ENCODE assay signal across 9 cellular contexts in genomic region chr22:19691721-19692341, GRCh38. TPM values are rescaled to one million over a fixed set of nuclear protein-coding genes. Genes with fewer than 3 reads are reported as not detected.
DNase-seq lines count a peak whose midpoint lies in the region; ATAC-seq, FAIRE-seq and TF ChIP-seq lines count a peak whose summit lies in the region.
"Had no signal": no experiment of that assay in that cellular context is flagged by ENCODE, and none has a peak within 500 bp of the region (broad histone marks: within the 10 kb centered on the region; RNA-seq: fewer than 3 reads in every experiment).

No MANE protein-coding gene starts in this region.

- peak overlapping the region; percentile 36 for H2BK15ac ChIP-seq in H1 (ENCODE audit: low read length)

- ATAC-seq in Right ventricle myocardium inferior (peak; percentile 59), HG03196 (IDR thresholded peaks at IDR 0.05; ENCODE audit: unreplicated experiment) (no peak), HG03521 (IDR thresholded peaks at IDR 0.05; ENCODE audit: unreplicated experiment) (no peak)
- ATAC-seq in stimulated activated effector memory CD8-positive, alpha-beta T cell treated with anti-CD3 and anti-CD28 coated beads, Interleukin-12 subunit alpha, Interleukin-12 subunit beta, amount 100 ng/mL, for 72 hours: no peak

- no peak overlapping the region for H3K27ac Mint-ChIP-seq in stimulated activated effector memory CD8-positive, alpha-beta T cell treated with anti-CD3 and anti-CD28 coated beads, Interleukin-12 subunit alpha, Interleukin-12 subunit beta, amount 100 ng/mL, for 72 hours

- intact Hi-C loops in Right ventricle myocardium inferior (cut with DNase I): no loop called here
- intact Hi-C loops in cardiac septum (cut with DNase I): no loop called here

- POLR2A ChIA-PET in H1 (lab: Charles Lee; ENCODE audit: partially characterized antibody): interaction anchor here (0.6 to 1.3 kb wide), 5 partner anchors 12 to 133 kb away, joined by 3 to 5 read pairs (median 4); no protein-coding TSS in a partner anchor

- 62% methylated on average over 19 of the region's 19 CpGs; no CpG with 5 or more reads in 1 of the 2 experiments for WGBS in H1 (ENCODE audit: extremely low coverage in 1 of 2, insufficient coverage in 1 of 2, insufficient read length in 1 of 2, insufficient replicate concordance in 2 of 2, low coverage in 1 of 2, low lambda C conversion rate in 2 of 2, missing lambda C conversion rate in 1 of 2), 2 experiments
- WGBS in mesodermal cell (ENCODE audit: insufficient coverage in 2 of 2), 2 experiments: 9 to 35% methylated on average over 12 of the region's 19 CpGs

- H2AK5ac ChIP-seq in H1 (ENCODE audit: low read depth, low read length): no peak overlapping the region

- peak overlapping the region in 1 of 2 experiments; percentile 25; a peak in 1 of 4 replicates for H3K4me2 ChIP-seq in H1 (ENCODE audit: insufficient read depth in 1 of 2, low read depth in 2 of 2, low read length in 2 of 2)

- peak overlapping the region; percentile 13; the same call in 1 of the 2 replicates for H2BK20ac ChIP-seq in H1 (ENCODE audit: low read length)

- CTCF ChIA-PET in H1 (lab: Charles Lee; ENCODE audit: partially characterized antibody): interaction anchor here (0.5 to 6.5 kb wide), 5 partner anchors 9 to 62 kb away, joined by 3 to 76 read pairs (median 6); no protein-coding TSS in a partner anchor

- no peaks in the 10 kb centered on the region for H3K79me1 ChIP-seq in H1 (ENCODE audit: low read depth, low read length)

- TF ChIP-seq POLR2A in H1 (IDR thresholded peaks at IDR 0.05; ENCODE audit: control extremely low read depth in 1 of 2, low read depth in 2 of 2, low read length in 2 of 2): no peak

- no peak overlapping the region for H2BK5ac ChIP-seq in H1 (ENCODE audit: low read depth, low read length)

- no peak overlapping the region for H3K4ac ChIP-seq in H1 (replicated peaks; ENCODE audit: insufficient read length, low read depth, low read length)

- H3K36me3 ChIP-seq in H1 (ENCODE audit: control insufficient read depth in 2 of 4, insufficient read depth in 4 of 4, low read length in 3 of 4): no peaks in the 10 kb centered on the region
- H3K36me3 ChIP-seq in mesodermal cell (ENCODE audit: control insufficient read depth, insufficient read depth, low read length): no peaks in the 10 kb centered on the region

- peak overlapping the region; percentile 91 for H2AFZ ChIP-seq in H1 (ENCODE audit: low read length)

- H3K27ac ChIP-seq in H1 (ENCODE audit: low read depth, low read length) (no peak overlapping the region), mesodermal cell (ENCODE audit: low read depth, low read length, severe bottlenecking) (peak overlapping the region; percentile 84)

- H3K4me1 Mint-ChIP-seq in stimulated activated effector memory CD8-positive, alpha-beta T cell treated with anti-CD3 and anti-CD28 coated beads, Interleukin-12 subunit alpha, Interleukin-12 subunit beta, amount 100 ng/mL, for 72 hours: no peaks in the 10 kb centered on the region

- no peak overlapping the region for H4K5ac ChIP-seq in H1 (ENCODE audit: insufficient read length, low read depth, low read length)

- peak overlapping the region; percentile 70 for H2BK12ac ChIP-seq in H1 (ENCODE audit: low read depth, low read length)

- H3K27me3 ChIP-seq in H1 (replicated peaks in 1 of 4; ENCODE audit: control insufficient read depth in 3 of 4, extremely low read depth in 1 of 4, insufficient read depth in 3 of 4, low read length in 3 of 4): no peaks in the 10 kb centered on the region

- H3K4me1 ChIP-seq in H1 (replicated peaks in 1 of 4; ENCODE audit: control insufficient read depth in 3 of 4, insufficient read depth in 4 of 4, low read length in 3 of 4) (peaks cover 0 to 11% (median 5%) of the 10 kb centered on the region in 4 experiments; a peak in 6 of 7 replicates), mesodermal cell (ENCODE audit: control insufficient read depth, insufficient read depth, low read length, poor library complexity, severe bottlenecking) (peaks cover 11% of the 10 kb centered on the region)

- no peaks in the 10 kb centered on the region for H3K9me3 Mint-ChIP-seq in stimulated activated effector memory CD8-positive, alpha-beta T cell treated with anti-CD3 and anti-CD28 coated beads, Interleukin-12 subunit alpha, Interleukin-12 subunit beta, amount 100 ng/mL, for 72 hours

- H4K8ac ChIP-seq in H1 (ENCODE audit: extremely low read depth, insufficient read depth, low read length): no peak overlapping the region; the same call in 1 of the 2 replicates

- no peak for FAIRE-seq in H1 (lab: Jason Lieb, UNC)

- no peak overlapping the region for H3K14ac ChIP-seq in H1 (ENCODE audit: insufficient read length)

- H3K9me3 ChIP-seq in H1 (ENCODE audit: insufficient read depth in 2 of 2, low read depth in 1 of 2, low read length in 1 of 2) (no peaks in the 10 kb centered on the region), mesodermal cell (ENCODE audit: control insufficient read depth, low read length) (no peaks in the 10 kb centered on the region)

- TF ChIP-seq CTCF in H1 (IDR thresholded peaks at IDR 0.05; ENCODE audit: control extremely low read depth in 1 of 3, insufficient read depth in 1 of 3, low read depth in 1 of 3, low read length in 3 of 3): no peak

- TF ChIP-seq EP300 in H1 (IDR thresholded peaks at IDR 0.05; ENCODE audit: borderline replicate concordance in 1 of 2, low read depth in 2 of 2, low read length in 2 of 2): no peak

- H3K18ac ChIP-seq in H1 (ENCODE audit: extremely low read depth, low read length): peak overlapping the region; percentile 63; the same call in 1 of the 2 replicates

- H3K4me3 ChIP-seq in H1 (ENCODE audit: extremely low read depth in 1 of 4, insufficient read depth in 2 of 4, low read depth in 3 of 4, low read length in 4 of 4) (no peak overlapping the region), mesodermal cell (ENCODE audit: extremely low read depth, insufficient read depth, low read length, poor library complexity, severe bottlenecking) (peak overlapping the region; percentile 1)

- no peak overlapping the region for H3K56ac ChIP-seq in H1 (replicated peaks; ENCODE audit: insufficient read length, low read depth, low read length)

- H3K23ac ChIP-seq in H1 (ENCODE audit: insufficient read length): no peak overlapping the region

- no peak overlapping the region for H2BK120ac ChIP-seq in H1 (replicated peaks; ENCODE audit: low read depth, low read length)

- no peak overlapping the region for H3K4me3 Mint-ChIP-seq in stimulated activated effector memory CD8-positive, alpha-beta T cell treated with anti-CD3 and anti-CD28 coated beads, Interleukin-12 subunit alpha, Interleukin-12 subunit beta, amount 100 ng/mL, for 72 hours

- H3K79me2 ChIP-seq in H1 (ENCODE audit: control insufficient read depth in 1 of 2, insufficient read depth in 2 of 2, low read length in 2 of 2): no peaks in the 10 kb centered on the region

- DNase-seq in Right ventricle myocardium inferior (ENCODE audit: missing footprints) (no peak), cardiac septum (ENCODE audit: low spot score) (no peak), H1 (ENCODE audit: low read depth in 1 of 2, low spot score in 2 of 2) (no peak), superior temporal gyrus (ENCODE audit: extremely low spot score) (no peak)
- DNase-seq in stimulated activated effector memory CD8-positive, alpha-beta T cell treated with anti-CD3 and anti-CD28 coated beads, Interleukin-12 subunit alpha, Interleukin-12 subunit beta, amount 100 ng/mL, for 72 hours (ENCODE audit: low spot score in 2 of 2): no peak
- DNase-seq: activated CD8-positive, alpha-beta memory T cell treated with anti-CD3 and anti-CD28 coated beads, Interleukin-2, amount 50 U/mL, for 4 hours had no signal

- no peaks in the 10 kb centered on the region for H3K36me3 Mint-ChIP-seq in stimulated activated effector memory CD8-positive, alpha-beta T cell treated with anti-CD3 and anti-CD28 coated beads, Interleukin-12 subunit alpha, Interleukin-12 subunit beta, amount 100 ng/mL, for 72 hours

- no peaks in the 10 kb centered on the region for H3K23me2 ChIP-seq in H1 (ENCODE audit: low read depth, low read length)

- no peaks in the 10 kb centered on the region for H4K20me1 ChIP-seq in H1 (replicated peaks in 1 of 2; ENCODE audit: control insufficient read depth in 1 of 2, insufficient read depth in 2 of 2, low read length in 2 of 2)

- H4K91ac ChIP-seq in H1 (replicated peaks; ENCODE audit: insufficient read length, low read length): peak overlapping the region; percentile 79

- no peak for TF ChIP-seq RAD21 in H1 (IDR thresholded peaks at IDR 0.05 in 1 of 2, conservative IDR thresholded peaks at IDR 0.05 in 1 of 2; ENCODE audit: low read depth in 2 of 2, low read length in 2 of 2)

- 0 out of 7 replicates have a peak overlapping the region, but pooled peaks of 1 of the 4 experiments have one; percentile 8 for H3K9ac ChIP-seq in H1 (replicated peaks in 1 of 4; ENCODE audit: extremely low read depth in 1 of 4, low read depth in 3 of 4, low read length in 3 of 4)

TF ChIP-seq in H1, 55 proteins besides CTCF, POLR2A, EP300 and RAD21 (continues in another document):
- TF ChIP-seq TCF12 (IDR thresholded peaks at IDR 0.05; ENCODE audit: low read depth, low read length): no peak

RNA-seq across cellular contexts. Expression of gene SEPTIN5, which starts 22.5 kb away (rescaled TPM):
- total RNA-seq in Right ventricle myocardium inferior: 120 TPM
- total RNA-seq in cardiac septum: 191 TPM
- 7.8 and 8.6 TPM in 2 replicates for total RNA-seq in H1 (2021; fragmentation: NEBNext Ultra II Directional; extraction: Animal tissue kit (Norgen Biotek cat#: 25700))
- 6.0 and 9.1 TPM in 2 replicates for polyA plus RNA-seq in H1 (2011; rRNA removed)
- polyA plus RNA-seq in H1 (2011; cell fraction: cytosol; rRNA removed): 6.7 TPM
- polyA plus RNA-seq in H1 (2011; cell fraction: nucleus; rRNA removed): 18.5 TPM
- polyA plus RNA-seq in H1 (2012, experiment 1 of 2): 5.8 to 13.4 TPM (median 10.9 TPM) in 4 replicates
- 8.4 TPM for polyA plus RNA-seq in H1 (2012, experiment 2 of 2)
- 9.7 TPM for polyA plus RNA-seq in H1 (2013, experiment 1 of 2)
- 9.0 TPM for polyA plus RNA-seq in H1 (2013, experiment 2 of 2)
- 7.3 and 8.0 TPM in 2 replicates for polyA minus RNA-seq in H1 (2011; rRNA and poly(A)+ RNA removed)
- 2.3 TPM for polyA minus RNA-seq in H1 (2011; cell fraction: cytosol; rRNA and poly(A)+ RNA removed)
- 8.8 TPM for polyA minus RNA-seq in H1 (2011; cell fraction: nucleus; rRNA and poly(A)+ RNA removed)
- polyA plus RNA-seq in mesodermal cell (2013, experiment 1 of 2): 19.2 TPM
- polyA plus RNA-seq in mesodermal cell (2013, experiment 2 of 2): 17.6 TPM

RNA-seq across cellular contexts. Expression of gene GP1BB, which starts 31.5 kb away (rescaled TPM):
- total RNA-seq in Right ventricle myocardium inferior (not detected), cardiac septum (5.5 TPM)
- total RNA-seq in H1 (2021; fragmentation: NEBNext Ultra II Directional; extraction: Animal tissue kit (Norgen Biotek cat#: 25700)): not detected in 2 replicates
- polyA plus RNA-seq in H1 (2011; rRNA removed): 0.36 and 0.66 TPM in 2 replicates
- polyA plus RNA-seq in H1 (2011; cell fraction: cytosol; rRNA removed): 0.27 TPM
- 2.4 TPM for polyA plus RNA-seq in H1 (2011; cell fraction: nucleus; rRNA removed)
- 0.38 to 0.69 TPM (median 0.55 TPM) in 3 of 4 replicates, not detected in the other for polyA plus RNA-seq in H1 (2012, experiment 1 of 2)
- polyA plus RNA-seq in H1 (2012, experiment 2 of 2): not detected
- polyA plus RNA-seq in H1 (2013, experiment 1 of 2): 0.36 TPM
- polyA plus RNA-seq in H1 (2013, experiment 2 of 2): 0.83 TPM
- polyA minus RNA-seq in H1 (2011; rRNA and poly(A)+ RNA removed): not detected in 2 replicates
- polyA minus RNA-seq in H1 (2011; cell fraction: cytosol; rRNA and poly(A)+ RNA removed): not detected
- 0.60 TPM for polyA minus RNA-seq in H1 (2011; cell fraction: nucleus; rRNA and poly(A)+ RNA removed)
- 3.2 TPM for polyA plus RNA-seq in mesodermal cell (2013, experiment 1 of 2)
- 2.3 TPM for polyA plus RNA-seq in mesodermal cell (2013, experiment 2 of 2)

Comparison
In these comparisons a context has a peak if more than half of its experiments do, and no peak if none do; other contexts are left out.
1. RNA of gene SEPTIN5, which starts 22.5 kb away (total RNA-seq): 191 TPM in cardiac septum (single experiment) and 120 TPM in Right ventricle myocardium inferior (single experiment); 7.8 to 8.6 TPM in H1; every median in the first group is over 10 times any median in the second.